Comparison of ENCODE assay signal across 1 cellular context in genomic region chr5:172165465-172165864, GRCh38.
TF ChIP-seq lines count a peak whose summit lies in the region.

No MANE protein-coding gene starts in this region.

TF ChIP-seq in HepG2, 621 proteins besides CTCF, POLR2A, EP300 and RAD21:
- TF ChIP-seq POLR2AphosphoS2 (IDR thresholded peaks at IDR 0.05; ENCODE audit: low read depth, low read length) (no peak), ZBTB33 (CRISPR knock-in tag; IDR thresholded peaks at IDR 0.05) (peak; percentile 93), HNF4A (CRISPR knock-in tag; IDR thresholded peaks at IDR 0.05) (0 out of 2 replicates have a peak, but pooled peaks have one; percentile 15), MTERF4 (CRISPR knock-in tag; IDR thresholded peaks at IDR 0.05) (no peak), NFE2L2 (IDR thresholded peaks at IDR 0.05; ENCODE audit: low read length) (no peak), SUZ12 (IDR thresholded peaks at IDR 0.05; ENCODE audit: low read depth, low read length) (no peak), ZNF878 (CRISPR knock-in tag; IDR thresholded peaks at IDR 0.05) (no peak), ARID3A (IDR thresholded peaks at IDR 0.05; ENCODE audit: low read depth, low read length) (no peak), JUN (CRISPR knock-in tag; IDR thresholded peaks at IDR 0.05) (no peak)
